In the genomic region with DNA sequence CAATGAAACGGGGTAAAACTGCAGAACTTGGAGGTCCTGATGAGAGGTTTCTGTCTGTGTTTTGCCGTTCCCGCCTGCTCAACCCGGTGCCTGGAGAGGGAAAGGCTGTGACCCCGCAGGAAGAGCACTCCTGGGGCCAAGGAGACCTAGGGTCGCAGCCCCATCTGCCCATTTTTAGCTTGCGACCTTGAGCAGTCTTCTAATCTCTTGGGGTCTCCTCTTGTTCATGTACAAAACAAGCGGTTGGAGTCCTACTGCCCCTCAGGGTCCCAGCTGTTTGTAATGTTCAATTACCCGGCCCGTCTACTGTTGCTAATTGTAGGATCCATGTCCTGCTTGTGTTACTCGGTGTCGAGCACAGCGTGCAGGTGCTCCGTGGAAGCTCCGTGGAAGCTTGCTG, we compare ENCODE assay signal across 15 cellular contexts.
"Had no signal": no experiment of that assay in that cellular context is flagged by ENCODE, and none has a peak within 500 bp of the region (broad histone marks: within the 10 kb centered on the region; RNA-seq: fewer than 3 reads in every experiment).

No MANE protein-coding gene starts in this region.

- DNase-seq: cortex of kidney; effector CD4-positive, alpha-beta T cell; gastrocnemius medialis; kidney; mucosa of descending colon; naive B cell; stimulated activated CD4-positive, alpha-beta T cell treated with anti-CD3 and anti-CD28 coated beads, Interleukin-2, amount 100 ng/mL, for 24 hours; stimulated activated CD4-positive, alpha-beta T cell treated with anti-CD3 and anti-CD28 coated beads, Interleukin-4, amount 100 ng/mL, for 24 hours; stimulated activated naive CD8-positive, alpha-beta T cell treated with anti-CD3 and anti-CD28 coated beads, Interleukin-15, Interleukin-2, amounts not matched to agents 100 U/mL and 50 U/mL, for 24 hours; substantia nigra; upper lobe of left lung had no signal

- ATAC-seq: gastrocnemius medialis; left lobe of liver; mucosa of descending colon; natural killer cell treated with Interleukin-12 subunit alpha and Interleukin-12 subunit beta and Interleukin-15 and Interleukin-18, amount 100 ng/mL, for 72 hours; sciatic nerve; stimulated activated memory B cell treated with anti-CD40 and anti-IgM and Interleukin-4, amounts not matched to agents 10 μg/mL and 1 μg/mL and 100 μg/mL, for 72 hours; stimulated activated naive CD8-positive, alpha-beta T cell treated with anti-CD3 and anti-CD28 coated beads, Interleukin-15, Interleukin-2, amounts not matched to agents 100 U/mL and 50 U/mL, for 24 hours had no signal
